1 cellular context compared by ENCODE assay signal in genomic region chr6:113147544-113147943, GRCh38.
TF ChIP-seq lines count a peak whose summit lies in the region.

No MANE protein-coding gene starts in this region.

TF ChIP-seq in SK-N-SH treated with all-trans-retinoic acid at 6 μM for 48 hours, 23 proteins besides CTCF, POLR2A, EP300 and RAD21 (continued from another document):
- no peak for TF ChIP-seq CSRNP3 (CRISPR knock-in tag; IDR thresholded peaks at IDR 0.05)
- TF ChIP-seq PPARA (CRISPR knock-in tag; IDR thresholded peaks at IDR 0.05; ENCODE audit: borderline replicate concordance): no peak
- TF ChIP-seq ISL1 (CRISPR knock-in tag; IDR thresholded peaks at IDR 0.05): no peak
- TF ChIP-seq POU6F1 (CRISPR knock-in tag; IDR thresholded peaks at IDR 0.05; ENCODE audit: borderline replicate concordance, low read depth): no peak
- no peak for TF ChIP-seq ZFP3 (CRISPR knock-in tag; IDR thresholded peaks at IDR 0.05)
- TF ChIP-seq ZC3H10 (CRISPR knock-in tag; IDR thresholded peaks at IDR 0.05): no peak
- TF ChIP-seq ZNF565 (CRISPR knock-in tag; conservative IDR thresholded peaks at IDR 0.05; ENCODE audit: low read depth): no peak
- no peak for TF ChIP-seq ZNF8 (CRISPR knock-in tag; IDR thresholded peaks at IDR 0.05)
TF ChIP-seq in SK-N-SH treated with all-trans-retinoic acid at 6 μM for 48 hours: peak in this region for 0.
